In the genomic region with DNA sequence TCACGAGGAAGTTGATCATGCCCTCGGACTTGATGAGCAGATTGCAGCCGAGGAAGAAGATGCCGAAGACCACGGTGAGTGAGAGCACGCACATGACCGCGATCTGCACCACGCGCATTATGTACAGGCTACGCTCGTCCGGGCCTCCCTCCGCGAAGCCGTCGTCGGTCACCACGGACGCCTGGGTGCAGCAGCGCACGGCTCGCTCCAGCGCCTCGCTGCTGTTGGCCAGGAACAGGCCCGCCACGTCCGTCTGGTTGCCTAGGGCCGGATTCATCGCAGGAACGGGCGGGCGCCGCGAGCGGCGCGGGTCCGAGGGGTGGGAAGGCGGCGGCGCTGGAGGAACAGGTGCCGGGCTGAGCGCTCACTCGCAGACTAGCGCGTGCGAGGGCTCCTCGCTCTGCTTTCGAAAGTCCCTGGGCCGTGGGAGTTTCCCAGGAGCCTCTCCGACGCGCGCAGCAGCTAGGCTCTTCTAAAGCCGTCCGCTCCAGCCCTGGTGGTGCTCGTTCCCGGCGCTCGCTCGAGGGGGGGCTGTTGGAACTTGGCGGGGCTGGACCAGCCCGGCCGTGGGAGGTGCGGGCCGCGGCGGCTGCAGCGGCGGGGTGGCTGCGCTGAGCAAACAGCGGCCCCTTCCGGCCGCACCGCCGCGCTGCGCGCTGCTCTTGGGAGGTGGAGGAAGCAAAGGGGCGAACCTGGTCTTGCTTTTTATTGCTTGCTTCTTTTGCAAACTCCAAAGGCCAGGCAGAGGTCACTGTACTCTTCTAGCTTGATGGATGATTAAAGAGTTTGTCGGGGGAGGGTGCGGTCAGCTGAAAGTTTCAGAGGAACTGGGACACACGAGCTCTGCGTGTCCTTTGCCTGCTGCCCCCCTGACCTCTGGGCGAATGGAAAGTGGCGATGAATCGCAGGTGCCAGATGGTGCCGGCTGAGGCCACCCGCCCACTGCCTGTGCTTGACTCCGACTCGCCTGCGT, we compare ENCODE assay signal across 8 cellular contexts. TPM values are rescaled to one million over a fixed set of nuclear protein-coding genes. Genes with fewer than 3 reads are reported as not detected.
DNase-seq lines count a peak whose midpoint lies in the region; ATAC-seq and TF ChIP-seq lines count a peak whose summit lies in the region.

A gene (minus strand): TSS at position 474 of the 973 bp plus-strand sequence. CDS start 197 bp downstream, at position 277.

- POLR2A ChIA-PET in CD8-positive, alpha-beta memory T cell (lab: Charles Lee), result no interaction called here

- peaks cover 21% of the 10 kb centered on the region for H3K4me1 ChIP-seq in CD8-positive, alpha-beta memory T cell (ENCODE audit: insufficient read depth, low read length)
- peaks cover 0 to 33% (median 22%) of the 10 kb centered on the region in 3 donors for H3K4me1 ChIP-seq in gastroesophageal sphincter
- H3K4me1 ChIP-seq in neutrophil (ENCODE audit: control insufficient read depth in 1 of 2, insufficient read depth in 1 of 2, low read depth in 1 of 2, low read length in 1 of 2), result peaks cover 11 to 14% of the 10 kb centered on the region in 2 experiments
- peaks cover 8% of the 10 kb centered on the region for H3K4me1 ChIP-seq in testis

- H3K9me3 ChIP-seq in CD8-positive, alpha-beta memory T cell (ENCODE audit: low read length), result no peaks in the 10 kb centered on the region
- H3K9me3 ChIP-seq in gastroesophageal sphincter (no peaks in the 10 kb centered on the region), neutrophil (no peaks in the 10 kb centered on the region), testis (no peaks in the 10 kb centered on the region)

- H3K4me3 Mint-ChIP-seq in CD8-positive, alpha-beta memory T cell, result peak within 1 kb of the TSS; percentile 57 to 86 (median 66)

- TF ChIP-seq POLR2A in gastroesophageal sphincter (IDR thresholded peaks at IDR 0.05) (peak in 1 of 2 donors; percentile 40), testis (IDR thresholded peaks at IDR 0.05) (no peak)

- H3K27ac ChIP-seq in CD8-positive, alpha-beta memory T cell (ENCODE audit: low read depth, low read length), result no peak within 1 kb of the TSS
- H3K27ac ChIP-seq in gastroesophageal sphincter, result peak within 1 kb of the TSS in 3 of 4 donors; percentile 74 to 80 (median 79)
- no peak within 1 kb of the TSS for H3K27ac ChIP-seq in neutrophil
- no peak within 1 kb of the TSS for H3K27ac ChIP-seq in testis

- no peaks in the 10 kb centered on the region for H3K36me3 Mint-ChIP-seq in CD8-positive, alpha-beta memory T cell

- H3K36me3 ChIP-seq in CD8-positive, alpha-beta memory T cell (ENCODE audit: insufficient read depth, low read length), result no peaks in the 10 kb centered on the region
- no peaks in the 10 kb centered on the region for H3K36me3 ChIP-seq in gastroesophageal sphincter
- no peaks in the 10 kb centered on the region for H3K36me3 ChIP-seq in neutrophil
- no peaks in the 10 kb centered on the region for H3K36me3 ChIP-seq in testis (ENCODE audit: low read depth, missing control alignments)

- peaks cover 0 to 2% (median 0%) of the 10 kb centered on the region in 5 donors for H3K9me3 Mint-ChIP-seq in CD8-positive, alpha-beta memory T cell

- WGBS in gastroesophageal sphincter (ENCODE audit: low coverage in 1 of 2), 2 donors, result 0% methylated on average over 1 of the region's 93 CpGs; no CpG with 5 or more reads in 1 of the 2 donors
- 1 to 3% methylated on average over 8 to 76 of the region's 93 CpGs for WGBS in testis, 2 donors

- peaks cover 21 to 84% of the 10 kb centered on the region in 2 donors for H3K27me3 Mint-ChIP-seq in CD8-positive, alpha-beta memory T cell

- H3K4me3 ChIP-seq in CD8-positive, alpha-beta memory T cell (ENCODE audit: low read length), result peak within 1 kb of the TSS; percentile 44
- H3K4me3 ChIP-seq in gastroesophageal sphincter (peak within 1 kb of the TSS; percentile 42 to 65), neutrophil (ENCODE audit: low read depth in 1 of 2, low read length in 1 of 2) (peak within 1 kb of the TSS; percentile 42 to 54), testis (peak within 1 kb of the TSS; percentile 56 to 58)

- intact Hi-C loops in testis (cut with DNase I; ENCODE audit: low total_unique reads), result no loop called here

- CTCF ChIA-PET in CD8-positive, alpha-beta memory T cell (lab: Charles Lee), result interaction anchor here (1.0 to 1.6 kb wide), 3 partner anchors 8 to 15 kb away, joined by 3 to 10 read pairs (median 4); no protein-coding TSS in a partner anchor

- peak; percentile 78 to 98 (median 88) for TF ChIP-seq CTCF in gastroesophageal sphincter (IDR thresholded peaks at IDR 0.05)
- no peak for TF ChIP-seq CTCF in neutrophil (IDR thresholded peaks at IDR 0.05)
- peak; percentile 48 to 87 (median 83) for TF ChIP-seq CTCF in testis (IDR thresholded peaks at IDR 0.05)

- peak; percentile 78 for ATAC-seq in GM19463 (IDR thresholded peaks at IDR 0.05; ENCODE audit: unreplicated experiment)
- peak; percentile 84 for ATAC-seq in HG03565 (IDR thresholded peaks at IDR 0.05; ENCODE audit: unreplicated experiment)
- ATAC-seq in gastroesophageal sphincter, result peak; percentile 97

- H3K4me1 Mint-ChIP-seq in CD8-positive, alpha-beta memory T cell, result peaks cover 11 to 30% (median 23%) of the 10 kb centered on the region in 3 donors

- peak within 1 kb of the TSS in 3 of 8 donors; percentile 12 to 43 (median 38) for H3K27ac Mint-ChIP-seq in CD8-positive, alpha-beta memory T cell

- peak; percentile 16 to 57 (median 41) for DNase-seq in CD8-positive, alpha-beta memory T cell
- DNase-seq in NOMO-1 treated with dmso at 0.1 percent for 144 hours (lab: John Stamatoyannopoulos, UW; ENCODE audit: unreplicated experiment) (peak; percentile 4), activated gamma-delta T cell treated with Interleukin-2 at 50 U/mL for 16 hours (peak; percentile 35), testis (peak; percentile 84)

- TF ChIP-seq EP300 in gastroesophageal sphincter (IDR thresholded peaks at IDR 0.05), result no peak

- peaks cover 21% of the 10 kb centered on the region for H3K27me3 ChIP-seq in CD8-positive, alpha-beta memory T cell (ENCODE audit: insufficient read depth, low read length, poor library complexity, severe bottlenecking)
- H3K27me3 ChIP-seq in gastroesophageal sphincter, result peaks cover 53% of the 10 kb centered on the region
- H3K27me3 ChIP-seq in neutrophil, result peaks cover 90% of the 10 kb centered on the region
- H3K27me3 ChIP-seq in testis, result peaks cover 4% of the 10 kb centered on the region

RNA-seq across cellular contexts. Expression of the gene that starts here (rescaled TPM):
- total RNA-seq in CD8-positive, alpha-beta memory T cell, result not detected
- polyA plus RNA-seq in CD8-positive, alpha-beta memory T cell, result not detected
- total RNA-seq in gastroesophageal sphincter (1 to 10 TPM; 1.2 to 6.6 (median 3.9) TPM), testis (1 to 10 TPM; 2.4 to 4.7 TPM)
- 2.9 TPM for polyA plus RNA-seq in testis (ENCODE audit: insufficient read depth, low read depth, low replicate concordance)

Comparison
In these comparisons a context has a peak if more than half of its experiments do, and no peak if none do; other contexts are left out.
1. Peak in DNase-seq and H3K4me3 ChIP-seq in CD8-positive, alpha-beta memory T cell; RNA of the gene not detected or under 1 TPM.
2. DNase-seq: peak in every context shown above with its lines; median percentile 84 in testis; 41 in CD8-positive, alpha-beta memory T cell; 35 in activated gamma-delta T cell treated with Interleukin-2 at 50 U/mL for 16 hours; 4 in NOMO-1 treated with dmso at 0.1 percent for 144 hours.
3. H3K27ac ChIP-seq: peak in gastroesophageal sphincter (3 of 4); none in CD8-positive, alpha-beta memory T cell (single experiment), neutrophil (single experiment) and testis (0 of 2).
4. Peak in every context shown above with its lines, with median percentiles within 50 percentile points of each other: H3K4me3 ChIP-seq and ATAC-seq.